In genomic region chr10:110754375-110755120, GRCh38 we compare ENCODE assay signal across 2 cellular contexts.
TF ChIP-seq lines count a peak whose summit lies in the region.

No MANE protein-coding gene starts in this region.

TF ChIP-seq in SK-N-SH, 30 proteins besides CTCF, POLR2A, EP300 and RAD21 (continued from another document):
- no peak for TF ChIP-seq FOXJ3 (CRISPR knock-in tag; IDR thresholded peaks at IDR 0.05)
- TF ChIP-seq TAF1 (IDR thresholded peaks at IDR 0.05; ENCODE audit: borderline replicate concordance, low read depth, low read length), result no peak
- no peak for TF ChIP-seq SIN3A (IDR thresholded peaks at IDR 0.05; ENCODE audit: borderline replicate concordance, low read depth, low read length)
- TF ChIP-seq YY1 (IDR thresholded peaks at IDR 0.05; ENCODE audit: low read depth), result no peak
- no peak for TF ChIP-seq SMC3 (IDR thresholded peaks at IDR 0.05; ENCODE audit: low read depth, low read length)
- TF ChIP-seq GATA2 (CRISPR knock-in tag; IDR thresholded peaks at IDR 0.05), result no peak
- TF ChIP-seq RXRA (IDR thresholded peaks at IDR 0.05; ENCODE audit: borderline replicate concordance, low read depth), result no peak
- no peak for TF ChIP-seq REST (IDR thresholded peaks at IDR 0.05; ENCODE audit: low read depth, low read length)
- no peak for TF ChIP-seq ZBTB33 (IDR thresholded peaks at IDR 0.05; ENCODE audit: borderline replicate concordance, low read depth)
- TF ChIP-seq MEF2A (IDR thresholded peaks at IDR 0.05; ENCODE audit: borderline replicate concordance, low read depth), result no peak
- TF ChIP-seq POLR2AphosphoS5 (IDR thresholded peaks at IDR 0.05; ENCODE audit: low read depth, low read length), result no peak
- no peak for TF ChIP-seq PBX3 (IDR thresholded peaks at IDR 0.05)
- TF ChIP-seq FOSL2 (IDR thresholded peaks at IDR 0.05; ENCODE audit: borderline replicate concordance, low read depth), result no peak
- TF ChIP-seq USF1 (IDR thresholded peaks at IDR 0.05; ENCODE audit: borderline replicate concordance, low read depth), result no peak
- TF ChIP-seq JUND (IDR thresholded peaks at IDR 0.05), result no peak
- no peak for TF ChIP-seq CHD2 (IDR thresholded peaks at IDR 0.05; ENCODE audit: low read length, partially characterized antibody)
- TF ChIP-seq RFX5 (IDR thresholded peaks at IDR 0.05; ENCODE audit: low read length), result no peak

TF ChIP-seq in HepG2, 621 proteins besides CTCF, POLR2A, EP300 and RAD21 (continued from another document):
- TF ChIP-seq AKNA (CRISPR knock-in tag; IDR thresholded peaks at IDR 0.05; ENCODE audit: borderline replicate concordance), result no peak
- no peak for TF ChIP-seq MBD4 (IDR thresholded peaks at IDR 0.05; ENCODE audit: borderline replicate concordance, low read length)
- no peak for TF ChIP-seq JUNB (CRISPR knock-in tag; IDR thresholded peaks at IDR 0.05; ENCODE audit: borderline replicate concordance)
- TF ChIP-seq JUN (CRISPR knock-in tag; IDR thresholded peaks at IDR 0.05), result no peak
